In genomic region chr4:5784021-5784420, GRCh38 we compare ENCODE assay signal across 22 cellular contexts.
"Had no signal": no experiment of that assay in that cellular context is flagged by ENCODE, and none has a peak within 500 bp of the region (broad histone marks: within the 10 kb centered on the region; RNA-seq: fewer than 3 reads in every experiment).

No MANE protein-coding gene starts in this region.

- H2AFZ ChIP-seq: neural progenitor cell had no signal

- H3K27ac ChIP-seq: coronary artery, neural progenitor cell, prostate gland, right atrium auricular region, spleen, thoracic aorta, tibial nerve had no signal

- H3K4me1 Mint-ChIP-seq: immature natural killer cell; memory B cell; mesothelial cell of epicardium; naive B cell; neural progenitor cell; stimulated activated naive B cell treated with anti-CD40 and anti-IgM and Interleukin-4, amounts not matched to agents 10 μg/mL and 1 μg/mL and 100 μg/mL, for 72 hours had no signal

- H3K4me3 Mint-ChIP-seq: immature natural killer cell; memory B cell; mesothelial cell of epicardium; naive B cell; natural killer cell treated with Interleukin-12 subunit alpha and Interleukin-12 subunit beta and Interleukin-15 and Interleukin-18, amount 100 ng/mL, for 72 hours; neural progenitor cell; stimulated activated naive B cell treated with anti-CD40 and anti-IgM and Interleukin-4, amounts not matched to agents 10 μg/mL and 1 μg/mL and 100 μg/mL, for 72 hours; stimulated activated naive CD8-positive, alpha-beta T cell treated with anti-CD3 and anti-CD28 coated beads, Interleukin-15, Interleukin-2, amounts not matched to agents 100 ng/mL and 50 ng/mL, for 24 hours had no signal

- DNase-seq: effector memory CD4-positive, alpha-beta T cell; erythroblast; hypothalamus; immature natural killer cell; mucosa of descending colon; naive B cell; stimulated activated CD4-positive, alpha-beta T cell treated with anti-CD3 and anti-CD28 coated beads, Interleukin-15, amount 100 ng/mL, for 24 hours; stimulated activated CD4-positive, alpha-beta T cell treated with anti-CD3 and anti-CD28 coated beads, Interleukin-2, amount 100 ng/mL, for 48 hours; stimulated activated naive B cell treated with anti-CD40 and anti-IgM and Interleukin-4, amounts not matched to agents 10 μg/mL and 1 μg/mL and 100 μg/mL, for 72 hours had no signal

- H3K36me3 Mint-ChIP-seq: immature natural killer cell; natural killer cell treated with Interleukin-12 subunit alpha and Interleukin-12 subunit beta and Interleukin-15 and Interleukin-18, amount 100 ng/mL, for 72 hours had no signal

- H3K9me3 ChIP-seq: mucosa of descending colon, prostate gland, right atrium auricular region, thoracic aorta, tibial nerve had no signal

- H3K27me3 Mint-ChIP-seq: stimulated activated naive CD8-positive, alpha-beta T cell treated with anti-CD3 and anti-CD28 coated beads, Interleukin-15, Interleukin-2, amounts not matched to agents 100 ng/mL and 50 ng/mL, for 24 hours had no signal

- H3K36me3 ChIP-seq: neural progenitor cell, prostate gland had no signal

- H3K27ac Mint-ChIP-seq: immature natural killer cell; memory B cell; mesothelial cell of epicardium; natural killer cell treated with Interleukin-12 subunit alpha and Interleukin-12 subunit beta and Interleukin-15 and Interleukin-18, amount 100 ng/mL, for 72 hours; neural progenitor cell; stimulated activated naive B cell treated with anti-CD40 and anti-IgM and Interleukin-4, amounts not matched to agents 10 μg/mL and 1 μg/mL and 100 μg/mL, for 72 hours; stimulated activated naive CD8-positive, alpha-beta T cell treated with anti-CD3 and anti-CD28 coated beads, Interleukin-15, Interleukin-2, amounts not matched to agents 100 ng/mL and 50 ng/mL, for 24 hours had no signal

- ATAC-seq: mucosa of descending colon; sciatic nerve; stimulated activated naive B cell treated with anti-CD40 and anti-IgM and Interleukin-4, amounts not matched to agents 10 μg/mL and 1 μg/mL and 100 μg/mL, for 72 hours had no signal

- H3K9ac ChIP-seq: neural progenitor cell had no signal

- H3K4me2 ChIP-seq: neural progenitor cell had no signal

- H3K9me3 Mint-ChIP-seq: immature natural killer cell; natural killer cell treated with Interleukin-12 subunit alpha and Interleukin-12 subunit beta and Interleukin-15 and Interleukin-18, amount 100 ng/mL, for 72 hours; neural progenitor cell; stimulated activated naive CD8-positive, alpha-beta T cell treated with anti-CD3 and anti-CD28 coated beads, Interleukin-15, Interleukin-2, amounts not matched to agents 100 ng/mL and 50 ng/mL, for 24 hours had no signal

- H3K4me3 ChIP-seq: coronary artery, lung, mucosa of descending colon, neural progenitor cell, prostate gland, right atrium auricular region, spleen, thoracic aorta, tibial nerve had no signal

- H3K4me1 ChIP-seq: prostate gland, right atrium auricular region, spleen had no signal

- H3K27me3 ChIP-seq: neural progenitor cell, right atrium auricular region, spleen, tibial nerve had no signal
